Comparison of ENCODE assay signal across 20 cellular contexts in genomic region chr3:98012974-98013373, GRCh38. TPM values are rescaled to one million over a fixed set of nuclear protein-coding genes. Genes with fewer than 3 reads are reported as not detected.
DNase-seq lines count a peak whose midpoint lies in the region; FAIRE-seq and TF ChIP-seq lines count a peak whose summit lies in the region.
"Had no signal": no experiment of that assay in that cellular context is flagged by ENCODE, and none has a peak within 500 bp of the region (broad histone marks: within the 10 kb centered on the region; RNA-seq: fewer than 3 reads in every experiment).

No MANE protein-coding gene starts in this region.

- peaks cover 29% of the 10 kb centered on the region for H3K4me1 Mint-ChIP-seq in CD14-positive monocyte
- peaks cover 18% of the 10 kb centered on the region for H3K4me1 Mint-ChIP-seq in mesothelial cell of epicardium

- H3K9me3 Mint-ChIP-seq in CD14-positive monocyte (peaks cover 0 to 9% (median 0%) of the 10 kb centered on the region in 7 donors), mesothelial cell of epicardium (peaks cover 6% of the 10 kb centered on the region)

- no peak overlapping the region for H3K9ac ChIP-seq in rectal smooth muscle tissue (ENCODE audit: low read length)

- H3K27me3 ChIP-seq in rectal smooth muscle tissue (ENCODE audit: control insufficient read depth, insufficient read depth, low read length): no peaks in the 10 kb centered on the region
- H3K27me3 ChIP-seq: body of pancreas, esophagus muscularis mucosa had no signal

- H3K27me3 Mint-ChIP-seq in CD14-positive monocyte (ENCODE audit: low read depth in 3 of 3): peaks cover 0 to 3% (median 1%) of the 10 kb centered on the region in 3 donors
- H3K27me3 Mint-ChIP-seq in mesothelial cell of epicardium (ENCODE audit: low read depth): no peaks in the 10 kb centered on the region

- H3K36me3 Mint-ChIP-seq in CD14-positive monocyte (no peaks in the 10 kb centered on the region), mesothelial cell of epicardium (no peaks in the 10 kb centered on the region)

- H3K27ac Mint-ChIP-seq in CD14-positive monocyte (peak overlapping the region in 4 of 7 donors; percentile 21 to 51 (median 39)), mesothelial cell of epicardium (no peak overlapping the region)
- H3K27ac Mint-ChIP-seq: nephron progenitor cell had no signal

- peak; percentile 53 for FAIRE-seq in frontal cortex (lab: Jason Lieb, UNC)

- H3K4me1 ChIP-seq in rectal smooth muscle tissue (ENCODE audit: control insufficient read depth, insufficient read depth, low read length): peaks cover 14% of the 10 kb centered on the region

- intact Hi-C loops in CD14-positive monocyte (cut with micrococcal nuclease): no loop called here

- no peak for TF ChIP-seq CTCF in CD14-positive monocyte (IDR thresholded peaks at IDR 0.05)
- TF ChIP-seq CTCF in mesothelial cell of epicardium (IDR thresholded peaks at IDR 0.05; ENCODE audit: unreplicated experiment): no peak

- H3K4me3 ChIP-seq in rectal smooth muscle tissue (ENCODE audit: low read length): no peak overlapping the region
- H3K4me3 ChIP-seq: body of pancreas, esophagus muscularis mucosa had no signal

- no peak overlapping the region for H3K4me3 Mint-ChIP-seq in CD14-positive monocyte
- H3K4me3 Mint-ChIP-seq in mesothelial cell of epicardium: no peak overlapping the region
- H3K4me3 Mint-ChIP-seq: nephron progenitor cell had no signal

- no peaks in the 10 kb centered on the region for H3K36me3 ChIP-seq in rectal smooth muscle tissue (ENCODE audit: control insufficient read depth, insufficient read depth, low read length)
- H3K36me3 ChIP-seq: esophagus muscularis mucosa had no signal

- DNase-seq in CD14-positive monocyte (ENCODE audit: low spot score): no peak
- DNase-seq in amniotic epithelial cell (ENCODE audit: low read depth): peak; percentile 81
- no peak for DNase-seq in frontal cortex (ENCODE audit: low spot score in 2 of 2)
- DNase-seq in mesothelial cell of epicardium (ENCODE audit: low spot score in 2 of 2, unreplicated experiment in 2 of 2): no peak
- no peak for DNase-seq in GM19240 (ENCODE audit: insufficient read length, low spot score)
- DNase-seq in GDM1 (lab: John Stamatoyannopoulos, UW): no peak
- DNase-seq in NCI-H1048 (lab: John Stamatoyannopoulos, UW): no peak
- DNase-seq: activated CD4-positive, CD25-positive, alpha-beta regulatory T cell treated with anti-CD3 and anti-CD28 coated beads, Interleukin-2, amount 50 U/mL, for 72 hours; activated gamma-delta T cell; body of pancreas; dermis blood vessel endothelial cell; mesendoderm; NCI-H187 treated with DMSO at 0.1 percent for 48 hours; NCI-H510A treated with DMSO at 0.1 percent for 48 hours; nephron progenitor cell had no signal

- H3K27ac ChIP-seq in rectal smooth muscle tissue (ENCODE audit: low read depth, low read length): peak overlapping the region; percentile 40
- H3K27ac ChIP-seq: esophagus muscularis mucosa had no signal

RNA-seq across cellular contexts. Expression of gene GABRR3, which starts 22.1 kb away (rescaled TPM):
- not detected for polyA plus RNA-seq in CD14-positive monocyte
- total RNA-seq in frontal cortex (not detected), mesothelial cell of epicardium (not detected in 3 replicates)
- total RNA-seq: body of pancreas, dermis blood vessel endothelial cell, esophagus muscularis mucosa, G401, pulmonary artery endothelial cell, SK-MEL-5 had no signal

RNA-seq across cellular contexts. Expression of gene RIOX2, which starts 40.7 kb away (rescaled TPM):
- polyA plus RNA-seq in CD14-positive monocyte: 10 to 100 TPM; 18.3 to 18.7 TPM
- total RNA-seq in frontal cortex (13.9 TPM), mesothelial cell of epicardium (17.3 to 20.5 TPM (median 20.0 TPM) in 3 replicates)
